21 cellular contexts compared by ENCODE assay signal in genomic region chr17:74964246-74964761, GRCh38. TPM values are rescaled to one million over a fixed set of nuclear protein-coding genes. Genes with fewer than 3 reads are reported as not detected.
DNase-seq lines count a peak whose midpoint lies in the region; FAIRE-seq lines count a peak whose summit lies in the region.
"Had no signal": no experiment of that assay in that cellular context is flagged by ENCODE, and none has a peak within 500 bp of the region (broad histone marks: within the 10 kb centered on the region; RNA-seq: fewer than 3 reads in every experiment).

No MANE protein-coding gene starts in this region.

- H3K4me1 Mint-ChIP-seq in activated T-cell treated with anti-CD3 and anti-CD28 coated beads, Interleukin-2, amount 50 U/mL, for 24 hours (ENCODE audit: low read depth), result peaks cover 5% of the 10 kb centered on the region

- no peak overlapping the region for H3K27ac Mint-ChIP-seq in activated T-cell treated with anti-CD3 and anti-CD28 coated beads, Interleukin-2, amount 50 U/mL, for 24 hours

- intact Hi-C loops in head of caudate nucleus (cut with DNase I), result loop anchor here (5.0 kb wide), 1 partner anchor 68 kb away; no protein-coding TSS in a partner anchor

- DNase-seq in G401 (ENCODE audit: low spot score), result peak; percentile 24
- DNase-seq in caudate nucleus (lab: John Stamatoyannopoulos, UW), result no peak
- no peak for DNase-seq in activated T-cell treated with anti-CD3 and anti-CD28 coated beads, Interleukin-2, amount 50 U/mL, for 24 hours
- DNase-seq in urothelium cell line (ENCODE audit: low spot score), result no peak
- DNase-seq in head of caudate nucleus, result no peak
- DNase-seq: 8988T; CD4-positive, alpha-beta memory T cell; DMS153; DMS79; GF-D8 had no signal

- in situ Hi-C loops in G401 (cut with HindIII; ENCODE audit: low sequenced_read_pairs), result no loop called here

- no peaks in the 10 kb centered on the region for H3K36me3 Mint-ChIP-seq in activated T-cell treated with anti-CD3 and anti-CD28 coated beads, Interleukin-2, amount 50 U/mL, for 24 hours (ENCODE audit: low read depth)
- H3K36me3 Mint-ChIP-seq: CD14-positive monocyte; CD4-positive, alpha-beta memory T cell had no signal

- H3K4me3 Mint-ChIP-seq in activated T-cell treated with anti-CD3 and anti-CD28 coated beads, Interleukin-2, amount 50 U/mL, for 24 hours, result no peak overlapping the region
- H3K4me3 Mint-ChIP-seq: CD14-positive monocyte; CD4-positive, alpha-beta memory T cell had no signal

- FAIRE-seq in urothelium cell line (lab: Jason Lieb, UNC), result no peak
- FAIRE-seq: GM12878, GM19239, H1 had no signal

- no peaks in the 10 kb centered on the region for H3K27me3 ChIP-seq in layer of hippocampus (ENCODE audit: control insufficient read depth, insufficient read depth, low read length)
- H3K27me3 ChIP-seq: BLaER1 had no signal

- H3K9me3 Mint-ChIP-seq in activated T-cell treated with anti-CD3 and anti-CD28 coated beads, Interleukin-2, amount 50 U/mL, for 24 hours, result no peaks in the 10 kb centered on the region
- H3K9me3 Mint-ChIP-seq: CD14-positive monocyte; CD4-positive, alpha-beta memory T cell had no signal

- H3K27me3 Mint-ChIP-seq in activated T-cell treated with anti-CD3 and anti-CD28 coated beads, Interleukin-2, amount 50 U/mL, for 24 hours, result no peaks in the 10 kb centered on the region
- H3K27me3 Mint-ChIP-seq: CD4-positive, alpha-beta memory T cell had no signal

- H3K27ac ChIP-seq in caudate nucleus (ENCODE audit: low read depth, low read length) (peak overlapping the region; percentile 96), layer of hippocampus (ENCODE audit: low read depth, low read length) (peak overlapping the region; percentile 94), temporal lobe (ENCODE audit: low read depth, low read length) (peak overlapping the region; percentile 99)
- H3K27ac ChIP-seq: BLaER1, HL-60 had no signal

RNA-seq across cellular contexts. Expression of gene HID1, which starts 8.3 kb away (rescaled TPM):
- 2.1 and 4.7 TPM in 2 replicates for total RNA-seq in G401 (2014; rRNA removed; shearing (Covaris generic))
- 16.7 TPM for total RNA-seq in temporal lobe

RNA-seq across cellular contexts. Expression of gene CDR2L, which starts 23.1 kb away (rescaled TPM):
- 21.8 and 24.4 TPM in 2 replicates for total RNA-seq in G401 (2014; rRNA removed; shearing (Covaris generic))
- total RNA-seq in temporal lobe, result 5.9 TPM

RNA-seq across cellular contexts. Expression of gene OTOP3, which starts 28.6 kb away (rescaled TPM):
- not detected in 2 replicates for total RNA-seq in G401 (2014; rRNA removed; shearing (Covaris generic))
- total RNA-seq in temporal lobe, result not detected
- total RNA-seq: A673; CD4-positive, alpha-beta memory T cell; Daoy; GM12878; H1; HT1080 had no signal

RNA-seq across cellular contexts. Expression of gene OTOP2, which starts 40.2 kb away (rescaled TPM):
- total RNA-seq in G401 (2014; rRNA removed; shearing (Covaris generic)), result not detected in 2 replicates
- total RNA-seq in temporal lobe, result not detected
- total RNA-seq: A673; CD4-positive, alpha-beta memory T cell; Daoy; GM12878; H1; HT1080 had no signal

RNA-seq across cellular contexts. Expression of gene USH1G, which starts 41.2 kb away (rescaled TPM):
- total RNA-seq in G401 (2014; rRNA removed; shearing (Covaris generic)), result 1.4 and 1.9 TPM in 2 replicates
- 0.25 TPM for total RNA-seq in temporal lobe
- total RNA-seq: A673; CD4-positive, alpha-beta memory T cell; Daoy; HT1080 had no signal
